In the genomic region with DNA sequence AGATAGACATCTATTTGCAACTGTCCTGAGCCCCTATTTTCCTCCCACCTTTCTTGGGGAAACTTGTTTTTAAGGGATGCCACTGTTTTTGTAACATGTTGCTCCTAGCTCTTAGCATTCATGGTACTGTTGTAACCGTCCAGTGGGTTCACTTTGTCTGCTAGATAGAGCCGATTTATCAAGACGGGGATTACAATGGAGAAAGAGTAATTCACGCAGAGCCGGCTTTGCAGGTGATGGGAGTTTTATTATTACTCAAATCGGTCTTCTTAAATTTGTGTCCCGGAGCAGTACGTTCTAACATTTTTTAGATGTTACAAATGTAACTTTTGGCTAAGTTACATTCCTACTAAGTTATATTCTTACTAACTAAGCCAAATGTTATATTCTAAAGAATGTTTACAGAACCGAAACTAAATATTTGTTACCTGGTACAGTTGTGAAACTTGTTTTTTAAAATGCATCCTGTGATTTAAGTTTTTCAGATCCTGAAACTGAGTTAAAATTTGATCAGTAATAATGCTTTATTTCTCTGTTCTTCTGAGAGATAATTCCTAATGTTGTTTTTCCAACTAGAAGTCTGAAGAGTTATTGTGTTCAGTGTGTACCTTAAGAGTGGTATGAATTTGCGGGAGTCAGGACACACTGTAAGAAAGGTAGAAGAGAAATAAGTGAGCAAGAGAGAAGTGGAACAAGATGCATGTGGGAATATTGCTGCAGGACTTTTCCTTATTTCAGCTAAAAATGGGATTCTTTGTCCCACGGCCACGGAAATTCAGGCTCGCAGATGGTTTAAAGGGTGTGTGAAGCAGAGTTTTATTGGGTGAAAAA, we compare ENCODE assay signal across 8 cellular contexts. TPM values are rescaled to one million over a fixed set of nuclear protein-coding genes. Genes with fewer than 3 reads are reported as not detected.
DNase-seq lines count a peak whose midpoint lies in the region; ATAC-seq and TF ChIP-seq lines count a peak whose summit lies in the region.

No MANE protein-coding gene starts in this region.

- peak overlapping the region; percentile 22 for H3K9ac ChIP-seq in neural progenitor cell

- H3K27ac ChIP-seq in GM23338 (ENCODE audit: low read depth): peak overlapping the region; percentile 94
- H3K27ac ChIP-seq in Panc1 (ENCODE audit: low read length): peak overlapping the region; percentile 87
- H3K27ac ChIP-seq in neural progenitor cell: peak overlapping the region; percentile 63

- intact Hi-C loops in Panc1 (cut with micrococcal nuclease; ENCODE audit: unreplicated experiment): no loop called here

- H3K4me1 Mint-ChIP-seq in GM23338 (peaks cover 38% of the 10 kb centered on the region), neural progenitor cell (peaks cover 30% of the 10 kb centered on the region)

- TF ChIP-seq CTCF in GM23338 (conservative IDR thresholded peaks at IDR 0.05; ENCODE audit: low read depth in 2 of 2) (no peak), Panc1 (IDR thresholded peaks at IDR 0.05) (no peak), epithelial cell of esophagus (IDR thresholded peaks at IDR 0.05; ENCODE audit: insufficient read depth, low read depth, low read length, missing control alignments) (no peak), neural progenitor cell (IDR thresholded peaks at IDR 0.05) (no peak)

- H3K36me3 ChIP-seq in GM23338 (ENCODE audit: insufficient read depth) (no peaks in the 10 kb centered on the region), Panc1 (ENCODE audit: control insufficient read depth, insufficient read depth, low read length) (0 out of 2 replicates have a peak, but pooled peaks cover 2% of the 10 kb centered on the region), neural progenitor cell (no peaks in the 10 kb centered on the region)

- peak overlapping the region; percentile 88 for H3K4me2 ChIP-seq in GM23338
- H3K4me2 ChIP-seq in neural progenitor cell: peak overlapping the region; percentile 79

- H2AFZ ChIP-seq in GM23338: peak overlapping the region; percentile 99; the same call in 1 of the 2 replicates
- peak overlapping the region; percentile 77 for H2AFZ ChIP-seq in neural progenitor cell (replicated peaks)

- H3K9me2 ChIP-seq in GM23338 (ENCODE audit: insufficient read depth): no peaks in the 10 kb centered on the region

- H3K4me3 ChIP-seq in GM23338 (peak overlapping the region; percentile 81), Panc1 (ENCODE audit: low read depth in 2 of 2, low read length in 2 of 2) (peak overlapping the region; percentile 74 to 77), epithelial cell of esophagus (ENCODE audit: low read length) (peak overlapping the region; percentile 63), neural progenitor cell (peak overlapping the region; percentile 64)

- in situ Hi-C loops in Panc1 (cut with HindIII; ENCODE audit: low pct_unique_long_range_greater_than_20kb, low sequenced_read_pairs): no loop called here

- peaks cover 32% of the 10 kb centered on the region for H3K79me2 ChIP-seq in GM23338 (replicated peaks; ENCODE audit: insufficient read depth)
- H3K79me2 ChIP-seq in neural progenitor cell (ENCODE audit: low read depth): peaks cover 42% of the 10 kb centered on the region

- H3K4me3 Mint-ChIP-seq in GM23338 (peak overlapping the region; percentile 91), neural progenitor cell (peak overlapping the region; percentile 92)

- no peaks in the 10 kb centered on the region for H3K9me3 ChIP-seq in Panc1 (ENCODE audit: control insufficient read depth, insufficient read depth, low read depth, low read length)
- H3K9me3 ChIP-seq in neural progenitor cell (ENCODE audit: low read depth): no peaks in the 10 kb centered on the region

- H3K27me3 ChIP-seq in GM23338 (ENCODE audit: insufficient read depth): no peaks in the 10 kb centered on the region
- H3K27me3 ChIP-seq in Panc1 (ENCODE audit: control insufficient read depth, insufficient read depth, low read length): no peaks in the 10 kb centered on the region
- H3K27me3 ChIP-seq in neural progenitor cell: no peaks in the 10 kb centered on the region

- POLR2A ChIA-PET in Panc1 (lab: Charles Lee): no interaction called here

- H3K27me3 Mint-ChIP-seq in GM23338 (ENCODE audit: insufficient read depth, low read depth, poor library complexity) (peaks cover 8% of the 10 kb centered on the region), neural progenitor cell (ENCODE audit: insufficient read depth, low read depth) (no peaks in the 10 kb centered on the region)

- CTCF ChIA-PET in Panc1 (lab: Charles Lee): no interaction called here

- DNase-seq in GM23338 (ENCODE audit: low spot score) (no peak), Panc1 (ENCODE audit: low read depth, low spot score) (no peak), epithelial cell of esophagus (ENCODE audit: low read depth) (peak; percentile 57), neural progenitor cell (ENCODE audit: low spot score) (peak; percentile 26), MV-4-11 (lab: John Stamatoyannopoulos, UW) (no peak), cerebellar cortex (ENCODE audit: low spot score) (no peak), NCI-H774 (lab: John Stamatoyannopoulos, UW) (no peak)

- H3F3A ChIP-seq in GM23338 (replicated peaks; ENCODE audit: low read depth) (no peaks in the 10 kb centered on the region; the same call in 1 of the 2 replicates), neural progenitor cell (ENCODE audit: low read depth) (peaks cover 20% of the 10 kb centered on the region)

- H3K4me1 ChIP-seq in GM23338 (ENCODE audit: insufficient read depth) (peaks cover 42% of the 10 kb centered on the region), Panc1 (ENCODE audit: control insufficient read depth, insufficient read depth, low read length) (peaks cover 7% of the 10 kb centered on the region; the same call in 1 of the 2 replicates), neural progenitor cell (peaks cover 11% of the 10 kb centered on the region)

- H3K27ac Mint-ChIP-seq in GM23338 (no peak overlapping the region), neural progenitor cell (peak overlapping the region; percentile 95)

- H4K20me1 ChIP-seq in GM23338 (replicated peaks; ENCODE audit: insufficient read depth) (no peaks in the 10 kb centered on the region), neural progenitor cell (ENCODE audit: low read depth) (no peaks in the 10 kb centered on the region)

- TSS peak; percentile 54 for BruUV-seq in Panc1 (replicated peaks; lab: Mats Ljungman, UMichigan)

- H3K9me3 Mint-ChIP-seq in GM23338 (peaks cover 3% of the 10 kb centered on the region; the same call in 2 of the 3 replicates), neural progenitor cell (peaks cover 2% of the 10 kb centered on the region)

- H3K36me3 Mint-ChIP-seq in GM23338 (ENCODE audit: low read depth) (peaks cover 11% of the 10 kb centered on the region), neural progenitor cell (peaks cover 17% of the 10 kb centered on the region)

- ATAC-seq in GM23338 (no peak; the same call in 1 of the 3 replicates), Panc1 (no peak), HG03442 (IDR thresholded peaks at IDR 0.05; ENCODE audit: unreplicated experiment) (no peak)

TF ChIP-seq in GM23338, 12 proteins besides CTCF, POLR2A, EP300 and RAD21 (continues in another document):
- TF ChIP-seq EZH2phosphoT487 (IDR thresholded peaks at IDR 0.05; ENCODE audit: unreplicated experiment): no peak
- TF ChIP-seq POLR2AphosphoS5 (IDR thresholded peaks at IDR 0.05; ENCODE audit: low read depth): no peak
- TF ChIP-seq NANOG (IDR thresholded peaks at IDR 0.05; ENCODE audit: borderline replicate concordance): no peak
- no peak for TF ChIP-seq CREB1 (CRISPR knock-in tag; IDR thresholded peaks at IDR 0.05; ENCODE audit: low read depth)
- TF ChIP-seq, protein P1, sequence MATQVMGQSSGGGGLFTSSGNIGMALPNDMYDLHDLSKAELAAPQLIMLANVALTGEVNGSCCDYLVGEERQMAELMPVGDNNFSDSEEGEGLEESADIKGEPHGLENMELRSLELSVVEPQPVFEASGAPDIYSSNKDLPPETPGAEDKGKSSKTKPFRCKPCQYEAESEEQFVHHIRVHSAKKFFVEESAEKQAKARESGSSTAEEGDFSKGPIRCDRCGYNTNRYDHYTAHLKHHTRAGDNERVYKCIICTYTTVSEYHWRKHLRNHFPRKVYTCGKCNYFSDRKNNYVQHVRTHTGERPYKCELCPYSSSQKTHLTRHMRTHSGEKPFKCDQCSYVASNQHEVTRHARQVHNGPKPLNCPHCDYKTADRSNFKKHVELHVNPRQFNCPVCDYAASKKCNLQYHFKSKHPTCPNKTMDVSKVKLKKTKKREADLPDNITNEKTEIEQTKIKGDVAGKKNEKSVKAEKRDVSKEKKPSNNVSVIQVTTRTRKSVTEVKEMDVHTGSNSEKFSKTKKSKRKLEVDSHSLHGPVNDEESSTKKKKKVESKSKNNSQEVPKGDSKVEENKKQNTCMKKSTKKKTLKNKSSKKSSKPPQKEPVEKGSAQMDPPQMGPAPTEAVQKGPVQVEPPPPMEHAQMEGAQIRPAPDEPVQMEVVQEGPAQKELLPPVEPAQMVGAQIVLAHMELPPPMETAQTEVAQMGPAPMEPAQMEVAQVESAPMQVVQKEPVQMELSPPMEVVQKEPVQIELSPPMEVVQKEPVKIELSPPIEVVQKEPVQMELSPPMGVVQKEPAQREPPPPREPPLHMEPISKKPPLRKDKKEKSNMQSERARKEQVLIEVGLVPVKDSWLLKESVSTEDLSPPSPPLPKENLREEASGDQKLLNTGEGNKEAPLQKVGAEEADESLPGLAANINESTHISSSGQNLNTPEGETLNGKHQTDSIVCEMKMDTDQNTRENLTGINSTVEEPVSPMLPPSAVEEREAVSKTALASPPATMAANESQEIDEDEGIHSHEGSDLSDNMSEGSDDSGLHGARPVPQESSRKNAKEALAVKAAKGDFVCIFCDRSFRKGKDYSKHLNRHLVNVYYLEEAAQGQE (IDR thresholded peaks at IDR 0.05; ENCODE audit: unreplicated experiment): no peak
- TF ChIP-seq STAT1 (IDR thresholded peaks at IDR 0.05; ENCODE audit: unreplicated experiment): no peak

RNA-seq across cellular contexts. Expression of gene CLEC2D, which starts 20.6 kb away (rescaled TPM):
- 3.8 and 7.1 TPM in 2 replicates for total RNA-seq in GM23338 (2014; rRNA removed; shearing (Covaris generic))
- polyA plus RNA-seq in GM23338 (2016; fragmentation: Nextera tagmentation; extraction: Ambion mirVana): 4.6 and 6.9 TPM in 2 replicates
- 2.3 TPM for total RNA-seq in Panc1 (2021; ENCODE audit: unreplicated experiment)
- polyA plus RNA-seq in Panc1 (2012; ENCODE audit: insufficient read length): 0.67 TPM
- total RNA-seq in neural progenitor cell (ENCODE audit: low replicate concordance): 10.3 and 18.7 TPM in 2 replicates

RNA-seq across cellular contexts. Expression of gene KLRB1, which starts 41.2 kb away (rescaled TPM):
- total RNA-seq in GM23338 (2014; rRNA removed; shearing (Covaris generic)): not detected in 2 replicates
- polyA plus RNA-seq in GM23338 (2016; fragmentation: Nextera tagmentation; extraction: Ambion mirVana): 0.18 TPM in 1 of 2 replicates, not detected in the other
- not detected for total RNA-seq in Panc1 (2021; ENCODE audit: unreplicated experiment)
- not detected for polyA plus RNA-seq in Panc1 (2012; ENCODE audit: insufficient read length)
- not detected in 2 replicates for total RNA-seq in neural progenitor cell (ENCODE audit: low replicate concordance)

Comparison
In these comparisons a context has a peak if more than half of its experiments do, and no peak if none do; other contexts are left out.
1. DNase-seq: peak in epithelial cell of esophagus (single experiment) and neural progenitor cell (single experiment); none in GM23338 (single experiment), Panc1 (single experiment), MV-4-11 (single experiment), cerebellar cortex (single experiment) and NCI-H774 (single experiment).
2. Peak in every context shown above with its lines, with median percentiles within 50 percentile points of each other: H3K27ac ChIP-seq and H3K4me3 ChIP-seq.